17 cellular contexts compared by ENCODE assay signal in the genomic region with DNA sequence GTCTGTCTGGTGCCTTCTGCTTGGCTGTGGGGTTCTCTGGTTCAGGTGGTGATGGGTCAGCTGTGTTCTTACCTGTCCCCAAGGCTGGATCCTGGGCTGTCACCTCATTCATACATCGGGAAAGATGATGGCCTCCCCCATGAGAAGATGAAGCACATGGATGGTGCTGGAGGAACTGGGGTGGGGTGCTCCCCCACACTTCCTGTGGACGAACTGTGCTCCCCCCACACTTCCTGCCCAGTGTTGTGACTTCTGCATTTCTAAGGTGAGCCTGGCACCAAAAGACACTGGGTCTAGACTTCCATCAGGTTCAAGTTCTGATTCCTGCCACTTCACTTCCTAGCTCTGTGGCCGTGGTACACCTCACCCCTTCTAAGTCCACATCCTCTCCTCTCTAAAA. TPM values are rescaled to one million over a fixed set of nuclear protein-coding genes. Genes with fewer than 3 reads are reported as not detected.
DNase-seq lines count a peak whose midpoint lies in the region; ATAC-seq, FAIRE-seq and TF ChIP-seq lines count a peak whose summit lies in the region.
"Had no signal": no experiment of that assay in that cellular context is flagged by ENCODE, and none has a peak within 500 bp of the region (broad histone marks: within the 10 kb centered on the region; RNA-seq: fewer than 3 reads in every experiment).

No MANE protein-coding gene starts in this region.

- no peak for ATAC-seq in stimulated activated naive B cell treated with anti-CD40 and anti-IgM and Interleukin-4, amounts not matched to agents 10 μg/mL and 1 μg/mL and 100 μg/mL, for 72 hours (replicated peaks)
- ATAC-seq in GM18907 (IDR thresholded peaks at IDR 0.05; ENCODE audit: unreplicated experiment) = no peak
- no peak for ATAC-seq in GM21515 (IDR thresholded peaks at IDR 0.05; ENCODE audit: unreplicated experiment)

- H3K9me3 Mint-ChIP-seq in activated naive CD4-positive, alpha-beta T cell treated with anti-CD3 and anti-CD28 coated beads, Interleukin-2, amount 10 ng/mL, durations not matched to agents 7 days and 5 days = no peaks in the 10 kb centered on the region
- H3K9me3 Mint-ChIP-seq in stimulated activated naive B cell treated with anti-CD40 and anti-IgM and Interleukin-4, amounts not matched to agents 10 μg/mL and 1 μg/mL and 100 μg/mL, for 72 hours = peaks cover 0 to 4% of the 10 kb centered on the region in 2 donors

- no peaks in the 10 kb centered on the region for H3K27me3 ChIP-seq in bronchial epithelial cell (ENCODE audit: control insufficient read depth, insufficient read depth, low read length)

- H3K4me1 Mint-ChIP-seq in activated naive CD4-positive, alpha-beta T cell treated with anti-CD3 and anti-CD28 coated beads, Interleukin-2, amount 10 ng/mL, durations not matched to agents 7 days and 5 days = peaks cover 48% of the 10 kb centered on the region
- peaks cover 47 to 79% of the 10 kb centered on the region in 2 donors for H3K4me1 Mint-ChIP-seq in stimulated activated naive B cell treated with anti-CD40 and anti-IgM and Interleukin-4, amounts not matched to agents 10 μg/mL and 1 μg/mL and 100 μg/mL, for 72 hours

- TF ChIP-seq CTCF in bronchial epithelial cell (IDR thresholded peaks at IDR 0.05; ENCODE audit: insufficient read depth, low read length, severe bottlenecking) = no peak

- peak overlapping the region; percentile 67 for H3K27ac Mint-ChIP-seq in activated naive CD4-positive, alpha-beta T cell treated with anti-CD3 and anti-CD28 coated beads, Interleukin-2, amount 10 ng/mL, durations not matched to agents 7 days and 5 days
- H3K27ac Mint-ChIP-seq in stimulated activated naive B cell treated with anti-CD40 and anti-IgM and Interleukin-4, amounts not matched to agents 10 μg/mL and 1 μg/mL and 100 μg/mL, for 72 hours = peak overlapping the region; percentile 92

- no peak overlapping the region for H3K4me3 Mint-ChIP-seq in activated naive CD4-positive, alpha-beta T cell treated with anti-CD3 and anti-CD28 coated beads, Interleukin-2, amount 10 ng/mL, durations not matched to agents 7 days and 5 days
- H3K4me3 Mint-ChIP-seq in stimulated activated naive B cell treated with anti-CD40 and anti-IgM and Interleukin-4, amounts not matched to agents 10 μg/mL and 1 μg/mL and 100 μg/mL, for 72 hours = no peak overlapping the region

- H3K27me3 Mint-ChIP-seq in activated naive CD4-positive, alpha-beta T cell treated with anti-CD3 and anti-CD28 coated beads, Interleukin-2, amount 10 ng/mL, durations not matched to agents 7 days and 5 days = no peaks in the 10 kb centered on the region
- no peaks in the 10 kb centered on the region for H3K27me3 Mint-ChIP-seq in stimulated activated naive B cell treated with anti-CD40 and anti-IgM and Interleukin-4, amounts not matched to agents 10 μg/mL and 1 μg/mL and 100 μg/mL, for 72 hours

- CTCF ChIA-PET in activated naive CD4-positive, alpha-beta T cell treated with anti-CD3 and anti-CD28 coated beads, Interleukin-2, amount 10 ng/mL, durations not matched to agents 7 days and 5 days (lab: Charles Lee) = interaction anchor here (0.8 to 1.8 kb wide), 2 partner anchors 8 to 10 kb away, joined by 3 to 6 read pairs; partner anchors contain the start of genes MED22 and RPL7A

- peaks cover 45% of the 10 kb centered on the region for H3K36me3 Mint-ChIP-seq in activated naive CD4-positive, alpha-beta T cell treated with anti-CD3 and anti-CD28 coated beads, Interleukin-2, amount 10 ng/mL, durations not matched to agents 7 days and 5 days
- peaks cover 52 to 72% of the 10 kb centered on the region in 2 donors for H3K36me3 Mint-ChIP-seq in stimulated activated naive B cell treated with anti-CD40 and anti-IgM and Interleukin-4, amounts not matched to agents 10 μg/mL and 1 μg/mL and 100 μg/mL, for 72 hours

- no peak overlapping the region for H3K4me3 ChIP-seq in bronchial epithelial cell (ENCODE audit: low read depth, low read length)
- H3K4me3 ChIP-seq: GM23248 had no signal

- DNase-seq in activated naive CD4-positive, alpha-beta T cell treated with anti-CD3 and anti-CD28 coated beads, Interleukin-2, amount 10 ng/mL, durations not matched to agents 7 days and 5 days = no peak
- no peak for DNase-seq in activated naive CD4-positive, alpha-beta T cell treated with anti-CD3 and anti-CD28 coated beads, Interleukin-2, amount 50 U/mL, for 16 hours
- DNase-seq in SKM-1 (lab: John Stamatoyannopoulos, UW; ENCODE audit: unreplicated experiment) (peak; percentile 69), bronchial epithelial cell (ENCODE audit: low read depth) (no peak), OCI-M1 (lab: John Stamatoyannopoulos, UW) (no peak)
- no peak for DNase-seq in stimulated activated naive B cell treated with anti-CD40 and anti-IgM and Interleukin-4, amounts not matched to agents 10 μg/mL and 1 μg/mL and 100 μg/mL, for 72 hours
- DNase-seq: activated CD4-positive, CD25-positive, alpha-beta regulatory T cell treated with anti-CD3 and anti-CD28 coated beads, Interleukin-2, amount 50 U/mL, for 72 hours; GM23248; hippocampal formation; KG1; midbrain; NCI-H1694 treated with DMSO at 0.1 percent for 48 hours; NCI-H748 treated with DMSO at 0.1 percent for 48 hours; Right ventricle myocardium superior; stimulated activated CD8-positive, alpha-beta memory T cell treated with anti-CD3 and anti-CD28 coated beads, Interleukin-4, amount 100 ng/mL, for 48 hours had no signal

- H3K36me3 ChIP-seq in bronchial epithelial cell (ENCODE audit: control insufficient read depth, insufficient read depth, low read length) = peaks cover 36% of the 10 kb centered on the region

- peak; percentile 47 for FAIRE-seq in bronchial epithelial cell (lab: Jason Lieb, UNC)

RNA-seq across cellular contexts. Expression of gene SURF6, which starts 4.3 kb away (rescaled TPM):
- total RNA-seq in bronchial epithelial cell = 9.0 and 11.1 TPM in 2 replicates

RNA-seq across cellular contexts. Expression of gene MED22, which starts 7.7 kb away (rescaled TPM):
- 17.5 and 21.3 TPM in 2 replicates for total RNA-seq in bronchial epithelial cell

RNA-seq across cellular contexts. Expression of gene RPL7A, which starts 7.8 kb away (rescaled TPM):
- 2,200 and 3,023 TPM in 2 replicates for total RNA-seq in bronchial epithelial cell

RNA-seq across cellular contexts. Expression of gene SURF1, which starts 16.0 kb away (rescaled TPM):
- total RNA-seq in bronchial epithelial cell = 23.4 and 44.5 TPM in 2 replicates

RNA-seq across cellular contexts. Expression of gene SURF2, which starts 16.1 kb away (rescaled TPM):
- 46.6 and 51.3 TPM in 2 replicates for total RNA-seq in bronchial epithelial cell
